Comparison of ENCODE assay signal across 22 cellular contexts in the genomic region with DNA sequence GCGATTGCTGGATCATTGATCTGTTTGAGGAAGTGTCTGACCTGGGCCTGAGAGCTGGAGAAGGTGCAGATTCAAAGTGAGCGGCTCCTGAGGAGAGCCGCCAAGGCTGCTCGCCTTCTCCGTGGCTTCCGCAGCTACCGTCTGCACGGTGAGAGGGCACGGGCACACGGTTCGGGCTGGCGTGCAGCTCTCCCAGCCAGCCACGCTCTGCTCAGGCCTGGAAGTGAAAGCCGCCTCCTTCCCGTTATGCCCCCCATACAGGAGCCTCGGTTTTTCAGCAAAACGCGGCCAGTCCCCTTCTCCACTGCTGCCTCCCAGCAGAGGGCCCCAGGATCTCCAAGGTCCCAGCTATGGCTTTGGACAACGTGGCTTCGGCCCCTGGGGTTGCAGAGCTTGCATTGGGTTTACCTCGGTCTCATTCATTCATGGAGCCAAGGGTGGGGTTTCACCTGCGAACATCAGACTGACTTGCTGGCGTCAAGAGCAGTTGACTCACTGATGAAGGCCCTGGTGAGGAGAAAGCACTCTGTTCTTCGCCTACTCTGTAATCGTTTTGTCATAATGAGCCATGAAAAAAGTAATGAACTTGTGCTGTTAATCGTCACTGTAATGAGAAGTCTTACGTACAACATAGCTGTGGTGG. TPM values are rescaled to one million over a fixed set of nuclear protein-coding genes. Genes with fewer than 3 reads are reported as not detected.
"Had no signal": no experiment of that assay in that cellular context is flagged by ENCODE, and none has a peak within 500 bp of the region (broad histone marks: within the 10 kb centered on the region; RNA-seq: fewer than 3 reads in every experiment).

No MANE protein-coding gene starts in this region.

- FAIRE-seq: endothelial cell of umbilical vein had no signal

- H3K27ac Mint-ChIP-seq: activated CD8-positive, alpha-beta T cell treated with anti-CD3 and anti-CD28 coated beads for 36 hours; activated T-helper 2 cell treated with anti-CD3 and anti-CD28 coated beads, Interferon-gamma antibody, Interleukin-2, Interleukin-4, amounts not matched to agents 10 μg/mL and 5 μg/mL and 100 μg/mL, durations not matched to agents 14 hours and 24 hours and 36 hours; effector memory CD8-positive, alpha-beta T cell had no signal

- H3K4me1 ChIP-seq: body of pancreas, colonic mucosa, tibial nerve had no signal

- H3K4me3 Mint-ChIP-seq: activated CD8-positive, alpha-beta T cell treated with anti-CD3 and anti-CD28 coated beads for 36 hours; activated naive CD8-positive, alpha-beta T cell; effector memory CD8-positive, alpha-beta T cell; naive thymus-derived CD8-positive, alpha-beta T cell; neural crest cell had no signal

- DNase-seq: activated CD4-positive, alpha-beta T cell treated with anti-CD3 and anti-CD28 coated beads, Interleukin-2, amount 50 U/mL, for 1 hour; activated CD8-positive, alpha-beta T cell treated with anti-CD3 and anti-CD28 coated beads for 36 hours; activated naive CD4-positive, alpha-beta T cell treated with Interleukin-2 at 50 U/mL for 16 hours; activated T-cell treated with anti-CD3 and anti-CD28 coated beads, Interleukin-2, amount 50 U/mL, for 48 hours; aorta; body of pancreas; colonic mucosa; effector memory CD8-positive, alpha-beta T cell; hippocampal formation; mesenchymal stem cell; naive thymus-derived CD8-positive, alpha-beta T cell; occipital lobe; right cardiac atrium; stimulated activated CD4-positive, alpha-beta T cell treated with anti-CD3 and anti-CD28 coated beads, Interleukin-2, amount 100 ng/mL, for 48 hours; stimulated activated naive CD4-positive, alpha-beta T cell treated with Interleukin-2 at 50 U/mL for 16 hours; T-helper 2 cell had no signal

- H3K27me3 Mint-ChIP-seq: activated CD8-positive, alpha-beta T cell treated with anti-CD3 and anti-CD28 coated beads for 36 hours; activated naive CD8-positive, alpha-beta T cell; effector memory CD8-positive, alpha-beta T cell; naive thymus-derived CD8-positive, alpha-beta T cell had no signal

- H3K4me3 ChIP-seq: body of pancreas, colonic mucosa, dorsolateral prefrontal cortex, tibial nerve had no signal

- H3K27ac ChIP-seq: body of pancreas, colonic mucosa, dorsolateral prefrontal cortex, tibial nerve had no signal

- H3K27me3 ChIP-seq: body of pancreas, colonic mucosa, dorsolateral prefrontal cortex, tibial nerve had no signal

- ATAC-seq: activated CD8-positive, alpha-beta T cell treated with anti-CD3 and anti-CD28 coated beads for 36 hours; body of pancreas; effector memory CD8-positive, alpha-beta T cell; naive thymus-derived CD8-positive, alpha-beta T cell; right cardiac atrium had no signal

- H3K9me3 Mint-ChIP-seq: activated CD8-positive, alpha-beta T cell treated with anti-CD3 and anti-CD28 coated beads for 36 hours; activated T-helper 2 cell treated with anti-CD3 and anti-CD28 coated beads, Interferon-gamma antibody, Interleukin-2, Interleukin-4, amounts not matched to agents 10 μg/mL and 5 μg/mL and 100 μg/mL, durations not matched to agents 14 hours and 24 hours and 36 hours; effector memory CD8-positive, alpha-beta T cell; neural crest cell had no signal

- H3K9me3 ChIP-seq: body of pancreas, colonic mucosa, tibial nerve had no signal

- H3K36me3 ChIP-seq: colonic mucosa had no signal

RNA-seq across cellular contexts. Expression of a gene that starts 35.3 kb away (rescaled TPM):
- polyA plus RNA-seq: aorta had no signal
